ENCODE assay signal across 38 cellular contexts in the genomic region with DNA sequence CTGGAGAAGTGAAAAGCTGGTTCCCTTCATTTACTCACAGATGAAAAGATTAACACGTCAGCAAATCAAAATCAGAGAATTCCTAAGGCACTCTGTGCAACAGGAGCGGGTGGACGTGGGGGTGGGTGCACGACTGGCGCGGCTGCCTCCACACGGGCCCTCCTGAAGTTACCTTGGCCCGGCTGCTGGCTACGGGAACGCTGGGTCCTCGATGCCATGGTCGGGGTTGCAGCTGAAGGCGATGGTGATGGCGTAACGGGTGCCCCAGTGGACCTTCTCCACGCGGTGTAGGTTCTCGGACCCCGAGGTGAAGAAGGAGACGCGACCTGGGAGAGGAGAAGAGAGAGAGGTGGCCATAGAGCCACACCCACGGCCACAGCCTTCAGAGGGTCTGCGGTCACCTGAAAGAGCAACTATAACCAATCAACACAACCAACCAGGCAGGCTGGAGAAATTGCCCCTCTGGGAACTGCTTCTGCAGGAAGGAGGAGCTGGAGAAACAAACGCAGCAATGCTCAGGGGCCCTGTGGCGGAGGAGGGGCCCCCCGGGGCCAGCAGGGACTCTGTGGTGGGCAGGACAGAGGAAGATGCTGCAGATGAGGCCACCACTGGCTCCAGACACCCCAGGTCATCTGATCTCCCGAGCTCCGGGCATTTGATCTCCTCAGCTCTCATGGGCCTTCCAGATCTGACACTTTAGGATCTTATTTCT. TPM values are rescaled to one million over a fixed set of nuclear protein-coding genes. Genes with fewer than 3 reads are reported as not detected.
"Had no signal": no experiment of that assay in that cellular context is flagged by ENCODE, and none has a peak within 500 bp of the region (broad histone marks: within the 10 kb centered on the region; RNA-seq: fewer than 3 reads in every experiment).

No MANE protein-coding gene starts in this region.

- H3K4me3 Mint-ChIP-seq: activated CD4-positive, alpha-beta memory T cell treated with anti-CD3 and anti-CD28 coated beads for 36 hours; activated naive CD4-positive, alpha-beta T cell treated with anti-CD3 and anti-CD28 coated beads for 36 hours; activated naive CD8-positive, alpha-beta T cell treated with anti-CD3 and anti-CD28 coated beads for 36 hours; activated T-helper 1 cell treated with anti-CD3 and anti-CD28 coated beads, Interleukin-12 subunit alpha, Interleukin-12 subunit beta, Interleukin-2, Interleukin-4 antibody, amounts not matched to agents 30 ng/mL and 10 ng/mL and 1 ng/mL, durations not matched to agents 14 hours and 24 hours and 36 hours; nephron; stimulated activated memory B cell treated with anti-CD40 and anti-IgM and Interleukin-4, amounts not matched to agents 10 μg/mL and 1 μg/mL and 100 μg/mL, for 72 hours had no signal

- DNase-seq: activated CD4-positive, alpha-beta memory T cell treated with anti-CD3 and anti-CD28 coated beads for 36 hours; activated CD4-positive, alpha-beta T cell treated with anti-CD3 and anti-CD28 coated beads for 48 hours; activated CD8-positive, alpha-beta memory T cell treated with anti-CD3 and anti-CD28 coated beads, Interleukin-2, amount 50 U/mL, for 4 hours; activated effector memory CD4-positive, alpha-beta T cell treated with anti-CD3 and anti-CD28 coated beads, Interleukin-2, amount 50 U/mL, for 16 hours; activated naive CD4-positive, alpha-beta T cell treated with anti-CD3 and anti-CD28 coated beads for 36 hours; activated naive CD8-positive, alpha-beta T cell treated with anti-CD3 and anti-CD28 coated beads for 36 hours; activated T-cell treated with anti-CD3 and anti-CD28 coated beads, Interleukin-2, amount 50 U/mL, for 1 hour; adrenal gland; aorta; body of pancreas; effector CD8-positive, alpha-beta T cell; head of caudate nucleus; hypothalamus; kidney glomerular epithelial cell; mesendoderm; stimulated activated CD4-positive, alpha-beta T cell treated with anti-CD3 and anti-CD28 coated beads, Interleukin-1b, Interleukin-23, amount 100 ng/mL, for 48 hours; stimulated activated CD4-positive, alpha-beta T cell treated with anti-CD3 and anti-CD28 coated beads, Interleukin-4, amount 100 ng/mL, for 4 hours; stimulated activated CD8-positive, alpha-beta memory T cell treated with anti-CD3 and anti-CD28 coated beads, Interleukin-4, amount 100 ng/mL, for 48 hours; T-helper 9 cell had no signal

- H3K27me3 Mint-ChIP-seq: activated naive CD8-positive, alpha-beta T cell treated with anti-CD3 and anti-CD28 coated beads for 36 hours; stimulated activated memory B cell treated with anti-CD40 and anti-IgM and Interleukin-4, amounts not matched to agents 10 μg/mL and 1 μg/mL and 100 μg/mL, for 72 hours had no signal

- H3K4me3 ChIP-seq: adrenal gland, body of pancreas, gastroesophageal sphincter, left lung, lung, psoas muscle, smooth muscle cell, tibial nerve had no signal

- H3K4me1 ChIP-seq: adrenal gland, parathyroid adenoma had no signal

- H3K27ac Mint-ChIP-seq: activated CD4-positive, alpha-beta memory T cell treated with anti-CD3 and anti-CD28 coated beads for 36 hours; activated naive CD4-positive, alpha-beta T cell treated with anti-CD3 and anti-CD28 coated beads for 36 hours; activated naive CD8-positive, alpha-beta T cell treated with anti-CD3 and anti-CD28 coated beads for 36 hours; activated T-helper 1 cell treated with anti-CD3 and anti-CD28 coated beads, Interleukin-12 subunit alpha, Interleukin-12 subunit beta, Interleukin-2, Interleukin-4 antibody, amounts not matched to agents 30 ng/mL and 10 ng/mL and 1 ng/mL, durations not matched to agents 14 hours and 24 hours and 36 hours; nephron; stimulated activated memory B cell treated with anti-CD40 and anti-IgM and Interleukin-4, amounts not matched to agents 10 μg/mL and 1 μg/mL and 100 μg/mL, for 72 hours had no signal

- H3K9me3 ChIP-seq: adrenal gland, body of pancreas, gastroesophageal sphincter, left lung, psoas muscle, tibial nerve had no signal

- ATAC-seq: body of pancreas; gastroesophageal sphincter; left lung; psoas muscle; stimulated activated memory B cell treated with anti-CD40 and anti-IgM and Interleukin-4, amounts not matched to agents 10 μg/mL and 1 μg/mL and 100 μg/mL, for 72 hours had no signal

- H3K9me3 Mint-ChIP-seq: activated CD4-positive, alpha-beta memory T cell treated with anti-CD3 and anti-CD28 coated beads for 36 hours; activated naive CD4-positive, alpha-beta T cell treated with anti-CD3 and anti-CD28 coated beads for 36 hours; activated naive CD8-positive, alpha-beta T cell treated with anti-CD3 and anti-CD28 coated beads for 36 hours; activated T-helper 1 cell treated with anti-CD3 and anti-CD28 coated beads, Interleukin-12 subunit alpha, Interleukin-12 subunit beta, Interleukin-2, Interleukin-4 antibody, amounts not matched to agents 30 ng/mL and 10 ng/mL and 1 ng/mL, durations not matched to agents 14 hours and 24 hours and 36 hours; nephron; stimulated activated memory B cell treated with anti-CD40 and anti-IgM and Interleukin-4, amounts not matched to agents 10 μg/mL and 1 μg/mL and 100 μg/mL, for 72 hours had no signal

- H3K36me3 Mint-ChIP-seq: activated CD4-positive, alpha-beta memory T cell treated with anti-CD3 and anti-CD28 coated beads for 36 hours; activated naive CD8-positive, alpha-beta T cell treated with anti-CD3 and anti-CD28 coated beads for 36 hours had no signal

- H3K4me1 Mint-ChIP-seq: activated naive CD8-positive, alpha-beta T cell treated with anti-CD3 and anti-CD28 coated beads for 36 hours had no signal

- H3K27me3 ChIP-seq: adrenal gland, body of pancreas had no signal

- H3K27ac ChIP-seq: adrenal gland, body of pancreas, gastroesophageal sphincter, left lung, parathyroid adenoma, psoas muscle, tibial nerve, VCaP had no signal

RNA-seq across cellular contexts. Expression of gene UTS2R, which starts 20.8 kb away (rescaled TPM):
- total RNA-seq: activated CD4-positive, alpha-beta memory T cell treated with anti-CD3 and anti-CD28 coated beads for 36 hours; activated CD8-positive, alpha-beta memory T cell treated with anti-CD3 and anti-CD28 coated beads for 36 hours; activated naive CD4-positive, alpha-beta T cell treated with anti-CD3 and anti-CD28 coated beads for 36 hours; activated naive CD8-positive, alpha-beta T cell treated with anti-CD3 and anti-CD28 coated beads for 36 hours; activated T-helper 1 cell treated with anti-CD3 and anti-CD28 coated beads, Interleukin-12 subunit alpha, Interleukin-12 subunit beta, Interleukin-2, Interleukin-4 antibody, amounts not matched to agents 30 ng/mL and 10 ng/mL and 1 ng/mL, durations not matched to agents 14 hours and 24 hours and 36 hours; adrenal gland; aorta; body of pancreas; dermis microvascular lymphatic vessel endothelial cell; fibroblast of lung; fibroblast of villous mesenchyme; gastroesophageal sphincter; left lung; mononuclear cell; smooth muscle cell; temporal lobe; urinary bladder had no signal
- polyA plus RNA-seq: adrenal gland, aorta, esophagus, fibroblast of lung, lung, smooth muscle cell, urinary bladder had no signal

RNA-seq across cellular contexts. Expression of gene TEX19, which starts 33.3 kb away (rescaled TPM):
- total RNA-seq: activated CD4-positive, alpha-beta memory T cell treated with anti-CD3 and anti-CD28 coated beads for 36 hours; activated CD8-positive, alpha-beta memory T cell treated with anti-CD3 and anti-CD28 coated beads for 36 hours; aorta; body of pancreas; dermis microvascular lymphatic vessel endothelial cell; fibroblast of villous mesenchyme; gastroesophageal sphincter; left lung; lung; mononuclear cell; smooth muscle cell; temporal lobe; tibial nerve; urinary bladder had no signal
- polyA plus RNA-seq: adrenal gland, aorta, smooth muscle cell, urinary bladder had no signal
